9 cellular contexts compared by ENCODE assay signal in genomic region chr14:24312736-24313507, GRCh38. TPM values are rescaled to one million over a fixed set of nuclear protein-coding genes. Genes with fewer than 3 reads are reported as not detected.
A peak's percentile ranks its signal among the peaks of the same experiment; 100 is the strongest.
DNase-seq lines count a peak whose midpoint lies in the region; ATAC-seq, FAIRE-seq and TF ChIP-seq lines count a peak whose summit lies in the region.
"Had no signal": no experiment of that assay in that cellular context is flagged by ENCODE, and none has a peak within 500 bp of the region (broad histone marks: within the 10 kb centered on the region; RNA-seq: fewer than 3 reads in every experiment).

No MANE protein-coding gene starts in this region.

- H3K4me1 ChIP-seq in duodenal mucosa (ENCODE audit: control insufficient read depth in 1 of 2, insufficient read depth in 2 of 2, low read length in 2 of 2), result peaks cover 58 to 79% of the 10 kb centered on the region in 2 donors

- no peak for TF ChIP-seq CTCF in GM12865 (IDR thresholded peaks at IDR 0.05; ENCODE audit: insufficient read depth, low read depth, low read length, missing control alignments)

- peak overlapping the region; percentile 2 for H3K27ac ChIP-seq in duodenal mucosa (ENCODE audit: low read depth, low read length)

- FAIRE-seq in RCC 7860 (lab: Jason Lieb, UNC), result no peak

- no peak overlapping the region for H3K9ac ChIP-seq in duodenal mucosa (ENCODE audit: low read depth in 1 of 2, low read length in 2 of 2)

- no peaks in the 10 kb centered on the region for H3K9me3 ChIP-seq in duodenal mucosa (ENCODE audit: control insufficient read depth in 1 of 2, low read length in 2 of 2)

- DNase-seq in GM12865 (ENCODE audit: low read depth) (peak; percentile 45), RCC 7860 (ENCODE audit: low spot score) (peak; percentile 6), renal cortical epithelial cell (ENCODE audit: low read depth) (peak; percentile 55), DMS 273 (lab: John Stamatoyannopoulos, UW; ENCODE audit: unreplicated experiment) (no peak), DMS53 (lab: John Stamatoyannopoulos, UW) (no peak)
- DNase-seq: activated CD4-positive, CD25-positive, alpha-beta regulatory T cell had no signal

- peaks cover 0 to 8% of the 10 kb centered on the region in 2 donors for H3K27me3 ChIP-seq in duodenal mucosa (ENCODE audit: control insufficient read depth in 1 of 2, insufficient read depth in 2 of 2, low read length in 2 of 2)

- no peak for ATAC-seq in HG03354 (IDR thresholded peaks at IDR 0.05; ENCODE audit: poor library complexity, severe bottlenecking, unreplicated experiment)
- no peak for ATAC-seq in GM21786 (IDR thresholded peaks at IDR 0.05; ENCODE audit: unreplicated experiment)

- no peaks in the 10 kb centered on the region for H3K36me3 ChIP-seq in duodenal mucosa (ENCODE audit: control insufficient read depth in 1 of 2, insufficient read depth in 2 of 2, low read length in 2 of 2)

- H3K4me3 ChIP-seq in GM12865 (ENCODE audit: low read depth, low read length) (no peak overlapping the region), duodenal mucosa (ENCODE audit: low read depth in 1 of 2, low read length in 2 of 2) (peak overlapping the region in 1 of 2 donors; percentile 11)

RNA-seq across cellular contexts. Expression of gene LTB4R, which starts 1.6 kb away (rescaled TPM):
- total RNA-seq in renal cortical epithelial cell, result 0.17 and 1.3 TPM in 2 replicates

RNA-seq across cellular contexts. Expression of gene LTB4R2, which starts 3.0 kb away (rescaled TPM):
- total RNA-seq in renal cortical epithelial cell, result 1.9 and 3.6 TPM in 2 replicates

RNA-seq across cellular contexts. Expression of gene CIDEB, which starts 5.1 kb away (rescaled TPM):
- total RNA-seq in renal cortical epithelial cell, result 0.87 and 2.8 TPM in 2 replicates

RNA-seq across cellular contexts. Expression of gene NOP9, which starts 13.3 kb away (rescaled TPM):
- 23.2 and 32.3 TPM in 2 replicates for total RNA-seq in renal cortical epithelial cell

RNA-seq across cellular contexts. Expression of gene DHRS1, which starts 13.3 kb away (rescaled TPM):
- 18.3 and 29.9 TPM in 2 replicates for total RNA-seq in renal cortical epithelial cell

Comparison
In these comparisons a context has a peak if more than half of its experiments do, and no peak if none do; other contexts are left out.
1. DNase-seq: peak in GM12865 (single experiment), RCC 7860 (single experiment) and renal cortical epithelial cell (single experiment); none in DMS 273 (single experiment) and DMS53 (single experiment).